In genomic region chr21:42514883-42515228, GRCh38 we compare ENCODE assay signal across 1 cellular context.
TF ChIP-seq lines count a peak whose summit lies in the region.

No MANE protein-coding gene starts in this region.

TF ChIP-seq in HepG2, 621 proteins besides CTCF, POLR2A, EP300 and RAD21:
- no peak for TF ChIP-seq PLSCR1 (CRISPR knock-in tag; IDR thresholded peaks at IDR 0.05; ENCODE audit: borderline replicate concordance)
- 0 out of 2 replicates have a peak, but pooled peaks have one; percentile 54 for TF ChIP-seq CBX2 (IDR thresholded peaks at IDR 0.05; ENCODE audit: low read depth, low read length)
- TF ChIP-seq CBX2 (CRISPR knock-in tag; IDR thresholded peaks at IDR 0.05; ENCODE audit: low read depth) = no peak
